Comparison of ENCODE assay signal across 23 cellular contexts in genomic region chr5:87322381-87322780, GRCh38.
"Had no signal": no experiment of that assay in that cellular context is flagged by ENCODE, and none has a peak within 500 bp of the region (broad histone marks: within the 10 kb centered on the region; RNA-seq: fewer than 3 reads in every experiment).

No MANE protein-coding gene starts in this region.

- ATAC-seq: left lobe of liver; psoas muscle; sciatic nerve; stimulated activated memory B cell treated with anti-CD40 and anti-IgM and Interleukin-4, amounts not matched to agents 10 μg/mL and 1 μg/mL and 100 μg/mL, for 72 hours; upper lobe of right lung had no signal

- H3K4me1 ChIP-seq: testis, upper lobe of right lung, vagina had no signal

- H3K4me2 ChIP-seq: hepatocyte had no signal

- H3K27ac Mint-ChIP-seq: nephron had no signal

- H3K4me3 Mint-ChIP-seq: nephron; stimulated activated memory B cell treated with anti-CD40 and anti-IgM and Interleukin-4, amounts not matched to agents 10 μg/mL and 1 μg/mL and 100 μg/mL, for 72 hours; stimulated activated naive CD8-positive, alpha-beta T cell treated with anti-CD3 and anti-CD28 coated beads, Interleukin-15, Interleukin-2, amounts not matched to agents 100 ng/mL and 50 ng/mL, for 24 hours had no signal

- H3K27ac ChIP-seq: hepatocyte, psoas muscle, spleen, testis, tibial nerve, upper lobe of right lung, vagina had no signal

- DNase-seq: cortex of kidney; dorsolateral prefrontal cortex; effector CD8-positive, alpha-beta T cell; foreskin melanocyte; head of caudate nucleus; kidney glomerular epithelial cell; mammary epithelial cell; psoas muscle; spleen; stimulated activated CD4-positive, alpha-beta T cell treated with anti-CD3 and anti-CD28 coated beads, Interleukin-15, amount 100 ng/mL, for 24 hours; stimulated activated CD4-positive, alpha-beta T cell treated with anti-CD3 and anti-CD28 coated beads, Interleukin-1b, Interleukin-23, amount 100 ng/mL, for 48 hours; stimulated activated CD4-positive, alpha-beta T cell treated with anti-CD3 and anti-CD28 coated beads, Interleukin-4, amount 100 ng/mL, for 24 hours; testis; upper lobe of right lung had no signal

- FAIRE-seq: islet of Langerhans had no signal

- H3K27me3 Mint-ChIP-seq: stimulated activated memory B cell treated with anti-CD40 and anti-IgM and Interleukin-4, amounts not matched to agents 10 μg/mL and 1 μg/mL and 100 μg/mL, for 72 hours; stimulated activated naive CD8-positive, alpha-beta T cell treated with anti-CD3 and anti-CD28 coated beads, Interleukin-15, Interleukin-2, amounts not matched to agents 100 ng/mL and 50 ng/mL, for 24 hours had no signal

- H3K27me3 ChIP-seq: dorsolateral prefrontal cortex, hepatocyte, spleen, testis, tibial nerve, upper lobe of right lung, vagina had no signal

- H3K4me3 ChIP-seq: dorsolateral prefrontal cortex, hepatocyte, psoas muscle, spleen, testis, tibial nerve, upper lobe of right lung, vagina had no signal

- H3K36me3 ChIP-seq: upper lobe of right lung, vagina had no signal

- H2AFZ ChIP-seq: hepatocyte had no signal

- H3K9me3 ChIP-seq: psoas muscle, testis, tibial nerve, upper lobe of right lung, vagina had no signal

- H3K4me1 Mint-ChIP-seq: nephron had no signal
